Comparison of ENCODE assay signal across 8 cellular contexts in genomic region chr1:56584910-56585528, GRCh38. TPM values are rescaled to one million over a fixed set of nuclear protein-coding genes. Genes with fewer than 3 reads are reported as not detected.
DNase-seq lines count a peak whose midpoint lies in the region; ATAC-seq and TF ChIP-seq lines count a peak whose summit lies in the region.

No MANE protein-coding gene starts in this region.

- no peak for ATAC-seq in naive thymus-derived CD8-positive, alpha-beta T cell
- ATAC-seq in GM19035 (IDR thresholded peaks at IDR 0.05; ENCODE audit: unreplicated experiment) = no peak

- H3K27ac Mint-ChIP-seq in nephron = no peak overlapping the region
- no peak overlapping the region for H3K27ac Mint-ChIP-seq in naive thymus-derived CD8-positive, alpha-beta T cell
- H3K27ac Mint-ChIP-seq in activated T-helper 2 cell treated with anti-CD3 and anti-CD28 coated beads, Interferon-gamma antibody, Interleukin-2, Interleukin-4, amounts not matched to agents 10 μg/mL and 5 μg/mL and 100 μg/mL, durations not matched to agents 14 hours and 24 hours and 36 hours = no peak overlapping the region

- DNase-seq in EL = peak; percentile 65
- peak; percentile 41 for DNase-seq in HuH-7 (ENCODE audit: low spot score)
- peak; percentile 68 for DNase-seq in RPMI7951 (ENCODE audit: low read depth)
- peak; percentile 25 to 56 for DNase-seq in erythroblast (lab: John Stamatoyannopoulos, UW)
- no peak for DNase-seq in naive thymus-derived CD8-positive, alpha-beta T cell
- DNase-seq in activated T-helper 2 cell treated with anti-CD3 and anti-CD28 coated beads, Interferon-gamma antibody, Interleukin-2, Interleukin-4, amounts not matched to agents 10 μg/mL and 5 μg/mL and 100 μg/mL, durations not matched to agents 14 hours and 24 hours and 36 hours (ENCODE audit: low spot score) = no peak

- no peak for TF ChIP-seq POLR2A in erythroblast (IDR thresholded peaks at IDR 0.05; ENCODE audit: low read length)

- POLR2A ChIA-PET in naive thymus-derived CD8-positive, alpha-beta T cell (lab: Charles Lee) = no interaction called here

- TF ChIP-seq CTCF in nephron (IDR thresholded peaks at IDR 0.05; ENCODE audit: unreplicated experiment in 3 of 3) = peak; percentile 85 to 95 (median 91)

- H3K4me1 Mint-ChIP-seq in nephron = peaks cover 24% of the 10 kb centered on the region
- peaks cover 0 to under 1% (median 0%) of the 10 kb centered on the region in 4 donors for H3K4me1 Mint-ChIP-seq in naive thymus-derived CD8-positive, alpha-beta T cell
- no peaks in the 10 kb centered on the region for H3K4me1 Mint-ChIP-seq in activated T-helper 2 cell treated with anti-CD3 and anti-CD28 coated beads, Interferon-gamma antibody, Interleukin-2, Interleukin-4, amounts not matched to agents 10 μg/mL and 5 μg/mL and 100 μg/mL, durations not matched to agents 14 hours and 24 hours and 36 hours (ENCODE audit: low read depth)

- no peaks in the 10 kb centered on the region for H3K27me3 Mint-ChIP-seq in nephron (ENCODE audit: low read depth)
- H3K27me3 Mint-ChIP-seq in naive thymus-derived CD8-positive, alpha-beta T cell = peaks cover 6 to 20% (median 12%) of the 10 kb centered on the region in 5 donors
- H3K27me3 Mint-ChIP-seq in activated T-helper 2 cell treated with anti-CD3 and anti-CD28 coated beads, Interferon-gamma antibody, Interleukin-2, Interleukin-4, amounts not matched to agents 10 μg/mL and 5 μg/mL and 100 μg/mL, durations not matched to agents 14 hours and 24 hours and 36 hours (ENCODE audit: low read depth) = peaks cover 16% of the 10 kb centered on the region

- H3K4me3 Mint-ChIP-seq in nephron = no peak overlapping the region
- H3K4me3 Mint-ChIP-seq in naive thymus-derived CD8-positive, alpha-beta T cell = no peak overlapping the region
- no peak overlapping the region for H3K4me3 Mint-ChIP-seq in activated T-helper 2 cell treated with anti-CD3 and anti-CD28 coated beads, Interferon-gamma antibody, Interleukin-2, Interleukin-4, amounts not matched to agents 10 μg/mL and 5 μg/mL and 100 μg/mL, durations not matched to agents 14 hours and 24 hours and 36 hours (ENCODE audit: low read depth)

- H3K9me3 Mint-ChIP-seq in nephron = peaks cover 2% of the 10 kb centered on the region
- H3K9me3 Mint-ChIP-seq in naive thymus-derived CD8-positive, alpha-beta T cell = peaks cover 0 to 6% (median 0%) of the 10 kb centered on the region in 9 donors
- H3K9me3 Mint-ChIP-seq in activated T-helper 2 cell treated with anti-CD3 and anti-CD28 coated beads, Interferon-gamma antibody, Interleukin-2, Interleukin-4, amounts not matched to agents 10 μg/mL and 5 μg/mL and 100 μg/mL, durations not matched to agents 14 hours and 24 hours and 36 hours = no peaks in the 10 kb centered on the region

- intact Hi-C loops in activated T-helper 2 cell treated with anti-CD3 and anti-CD28 coated beads, Interferon-gamma antibody, Interleukin-2, Interleukin-4, amounts not matched to agents 10 μg/mL and 5 μg/mL and 100 μg/mL, durations not matched to agents 14 hours and 24 hours and 36 hours (cut with micrococcal nuclease) = loop anchor here (10.0 kb wide), 2 partner anchors 1300 to 1440 kb away; no protein-coding TSS in a partner anchor

- H3K36me3 Mint-ChIP-seq in nephron (ENCODE audit: low read depth) = no peaks in the 10 kb centered on the region
- no peaks in the 10 kb centered on the region for H3K36me3 Mint-ChIP-seq in naive thymus-derived CD8-positive, alpha-beta T cell
- no peaks in the 10 kb centered on the region for H3K36me3 Mint-ChIP-seq in activated T-helper 2 cell treated with anti-CD3 and anti-CD28 coated beads, Interferon-gamma antibody, Interleukin-2, Interleukin-4, amounts not matched to agents 10 μg/mL and 5 μg/mL and 100 μg/mL, durations not matched to agents 14 hours and 24 hours and 36 hours (ENCODE audit: low read depth)

RNA-seq across cellular contexts. Expression of gene PLPP3, which starts 5.7 kb away (rescaled TPM):
- total RNA-seq in RPMI7951 (2014; rRNA removed; shearing (Covaris generic)) = 14.2 and 19.7 TPM in 2 replicates
- total RNA-seq in naive thymus-derived CD8-positive, alpha-beta T cell = not detected
- polyA plus RNA-seq in naive thymus-derived CD8-positive, alpha-beta T cell = not detected
- not detected in 2 replicates for total RNA-seq in activated T-helper 2 cell treated with anti-CD3 and anti-CD28 coated beads, Interferon-gamma antibody, Interleukin-2, Interleukin-4, amounts not matched to agents 10 μg/mL and 5 μg/mL and 100 μg/mL, durations not matched to agents 14 hours and 24 hours and 36 hours

Comparison
In these comparisons a context has a peak if more than half of its experiments do, and no peak if none do; other contexts are left out.
1. DNase-seq: peak in EL (single experiment), HuH-7 (single experiment), RPMI7951 (single experiment) and erythroblast (2 of 2); none in naive thymus-derived CD8-positive, alpha-beta T cell (0 of 10) and activated T-helper 2 cell treated with anti-CD3 and anti-CD28 coated beads, Interferon-gamma antibody, Interleukin-2, Interleukin-4, amounts not matched to agents 10 μg/mL and 5 μg/mL and 100 μg/mL, durations not matched to agents 14 hours and 24 hours and 36 hours (single experiment).
2. RNA of gene PLPP3, which starts 5.7 kb away (total RNA-seq): 14.2 to 19.7 TPM in RPMI7951; not detected in naive thymus-derived CD8-positive, alpha-beta T cell and not detected in activated T-helper 2 cell treated with anti-CD3 and anti-CD28 coated beads, Interferon-gamma antibody, Interleukin-2, Interleukin-4, amounts not matched to agents 10 μg/mL and 5 μg/mL and 100 μg/mL, durations not matched to agents 14 hours and 24 hours and 36 hours; every median in the first group is over 10 times any median in the second.